Comparison of ENCODE assay signal across 9 cellular contexts in genomic region chr1:11729498-11730428, GRCh38. TPM values are rescaled to one million over a fixed set of nuclear protein-coding genes. Genes with fewer than 3 reads are reported as not detected.
DNase-seq lines count a peak whose midpoint lies in the region; ATAC-seq and TF ChIP-seq lines count a peak whose summit lies in the region.
"Had no signal": no experiment of that assay in that cellular context is flagged by ENCODE, and none has a peak within 500 bp of the region (broad histone marks: within the 10 kb centered on the region; RNA-seq: fewer than 3 reads in every experiment).

No MANE protein-coding gene starts in this region.

- intact Hi-C loops in Caco-2 (cut with micrococcal nuclease; ENCODE audit: unreplicated experiment) = loop anchor here (10.0 kb wide), 1 partner anchor 75 kb away; the partner anchor contains the start of genes CLCN6 and MTHFR

- DNase-seq in MM.1S = no peak
- peak; percentile 50 for DNase-seq in astrocyte of the hippocampus (ENCODE audit: low read depth, low spot score)
- DNase-seq in Caco-2 = no peak
- DNase-seq in HuH-7.5 (ENCODE audit: low spot score) = no peak
- DNase-seq: NCI-H1417 had no signal

- no peak for ATAC-seq in HG02759 (IDR thresholded peaks at IDR 0.05; ENCODE audit: unreplicated experiment)
- ATAC-seq in HG02571 (IDR thresholded peaks at IDR 0.05; ENCODE audit: unreplicated experiment) = no peak

- CTCF ChIA-PET in Caco-2 (lab: Charles Lee) = no interaction called here

- H3K9ac ChIP-seq in MM.1S (ENCODE audit: low read length) = no peak overlapping the region

- BruUV-seq in Caco-2 (replicated peaks; lab: Mats Ljungman, UMichigan) = no TSS peak

- POLR2A ChIA-PET in Caco-2 (lab: Charles Lee) = no interaction called here

- H3K36me3 ChIP-seq in DOHH2 (ENCODE audit: control insufficient read depth, low read length) = no peaks in the 10 kb centered on the region
- H3K36me3 ChIP-seq in MM.1S (replicated peaks; ENCODE audit: insufficient read depth, low read length) = no peaks in the 10 kb centered on the region
- H3K36me3 ChIP-seq in Caco-2 (ENCODE audit: control insufficient read depth, insufficient read depth, low read length) = no peaks in the 10 kb centered on the region

- TF ChIP-seq CTCF in DOHH2 (IDR thresholded peaks at IDR 0.05; ENCODE audit: low read depth, low read length, poor library complexity, severe bottlenecking) (no peak), MM.1S (IDR thresholded peaks at IDR 0.05; ENCODE audit: low read length) (no peak), nephron (IDR thresholded peaks at IDR 0.05; ENCODE audit: unreplicated experiment in 3 of 3) (no peak), Caco-2 (IDR thresholded peaks at IDR 0.05; ENCODE audit: insufficient read depth in 1 of 2, low read depth in 1 of 2, low read length in 1 of 2, severe bottlenecking in 1 of 2, unreplicated experiment in 1 of 2) (no peak)

- H3K4me3 ChIP-seq in DOHH2 (ENCODE audit: low read length) = peak overlapping the region; percentile 65
- H3K4me3 ChIP-seq in MM.1S (ENCODE audit: low read length) = 0 out of 2 replicates have a peak overlapping the region, but pooled peaks have one; percentile 37
- no peak overlapping the region for H3K4me3 ChIP-seq in Caco-2 (ENCODE audit: low read depth, low read length)

- H3K4me1 Mint-ChIP-seq in nephron = peaks cover 29% of the 10 kb centered on the region
- H3K4me1 Mint-ChIP-seq in Caco-2 (ENCODE audit: low read depth, unreplicated experiment) = no peaks in the 10 kb centered on the region

- no peaks in the 10 kb centered on the region for H3K9me3 ChIP-seq in DOHH2 (ENCODE audit: control insufficient read depth, insufficient read depth, low read length)
- no peaks in the 10 kb centered on the region for H3K9me3 ChIP-seq in MM.1S (replicated peaks; ENCODE audit: insufficient read depth, low read length)
- H3K9me3 ChIP-seq in Caco-2 = no peaks in the 10 kb centered on the region

- H2AFZ ChIP-seq in MM.1S (ENCODE audit: low read length) = no peak overlapping the region

- no peaks in the 10 kb centered on the region for H4K20me1 ChIP-seq in DOHH2 (ENCODE audit: control insufficient read depth, insufficient read depth, low read depth, low read length)
- no peaks in the 10 kb centered on the region for H4K20me1 ChIP-seq in MM.1S (ENCODE audit: insufficient read depth, low read length)

- H3K79me2 ChIP-seq in DOHH2 (ENCODE audit: control insufficient read depth, low read length) (no peaks in the 10 kb centered on the region), MM.1S (ENCODE audit: low read length) (no peaks in the 10 kb centered on the region)

- H3K27me3 Mint-ChIP-seq in nephron (ENCODE audit: low read depth) = peaks cover 3% of the 10 kb centered on the region
- H3K27me3 Mint-ChIP-seq in Caco-2 (ENCODE audit: insufficient read depth, unreplicated experiment) = no peaks in the 10 kb centered on the region

- H3K27ac ChIP-seq in DOHH2 (ENCODE audit: low read depth, low read length) (no peak overlapping the region), MM.1S (ENCODE audit: low read length) (no peak overlapping the region)

- peak overlapping the region; percentile 74 for H3K4me2 ChIP-seq in DOHH2 (ENCODE audit: low read length)
- peak overlapping the region; percentile 60 for H3K4me2 ChIP-seq in MM.1S (ENCODE audit: low read depth, low read length)

- H3K4me3 Mint-ChIP-seq in nephron = peak overlapping the region; percentile 24 to 60 (median 32)
- no peak overlapping the region for H3K4me3 Mint-ChIP-seq in Caco-2 (ENCODE audit: unreplicated experiment)

- H3K4me1 ChIP-seq in DOHH2 (ENCODE audit: control insufficient read depth, low read length) (peaks cover 28% of the 10 kb centered on the region), MM.1S (ENCODE audit: low read length) (peaks cover 14% of the 10 kb centered on the region), Caco-2 (no peaks in the 10 kb centered on the region)

- H3K9me2 ChIP-seq in DOHH2 (replicated peaks; ENCODE audit: control insufficient read depth, low read length) (no peaks in the 10 kb centered on the region), MM.1S (replicated peaks; ENCODE audit: insufficient read depth, low read length) (no peaks in the 10 kb centered on the region)

- no peaks in the 10 kb centered on the region for H3K27me3 ChIP-seq in DOHH2 (ENCODE audit: control insufficient read depth, low read length)
- H3K27me3 ChIP-seq in MM.1S (replicated peaks; ENCODE audit: insufficient read depth, low read length) = no peaks in the 10 kb centered on the region
- H3K27me3 ChIP-seq in Caco-2 (replicated peaks; ENCODE audit: control insufficient read depth, insufficient read depth, low read length) = no peaks in the 10 kb centered on the region

- H3K9me3 Mint-ChIP-seq in nephron (no peaks in the 10 kb centered on the region), Caco-2 (ENCODE audit: unreplicated experiment) (no peaks in the 10 kb centered on the region)

- peak overlapping the region; percentile 71 to 83 (median 79) for H3K27ac Mint-ChIP-seq in nephron
- no peak overlapping the region for H3K27ac Mint-ChIP-seq in Caco-2 (ENCODE audit: unreplicated experiment)

- H3F3A ChIP-seq in DOHH2 (ENCODE audit: control insufficient read depth, insufficient read depth) = no peaks in the 10 kb centered on the region
- H3F3A ChIP-seq in MM.1S (ENCODE audit: insufficient read depth, low read length) = no peaks in the 10 kb centered on the region

- no peaks in the 10 kb centered on the region for H3K36me3 Mint-ChIP-seq in nephron (ENCODE audit: low read depth)
- no peaks in the 10 kb centered on the region for H3K36me3 Mint-ChIP-seq in Caco-2 (ENCODE audit: insufficient read depth, unreplicated experiment)

RNA-seq across cellular contexts. Expression of gene AGTRAP, which starts 6.2 kb away (rescaled TPM):
- 44.2 and 44.4 TPM in 2 replicates for total RNA-seq in Caco-2 (2022)

RNA-seq across cellular contexts. Expression of gene C1orf167, which starts 32.2 kb away (rescaled TPM):
- total RNA-seq in Caco-2 (2022) = 0.64 and 0.97 TPM in 2 replicates

RNA-seq across cellular contexts. Expression of gene DRAXIN, which starts 38.3 kb away (rescaled TPM):
- 0.05 TPM in 1 of 2 replicates, not detected in the other for total RNA-seq in Caco-2 (2022)

RNA-seq across cellular contexts. Expression of gene MAD2L2, which starts 48.8 kb away (rescaled TPM):
- total RNA-seq in Caco-2 (2022) = 45.2 and 49.9 TPM in 2 replicates
